ENCODE assay signal across 8 cellular contexts in the genomic region with DNA sequence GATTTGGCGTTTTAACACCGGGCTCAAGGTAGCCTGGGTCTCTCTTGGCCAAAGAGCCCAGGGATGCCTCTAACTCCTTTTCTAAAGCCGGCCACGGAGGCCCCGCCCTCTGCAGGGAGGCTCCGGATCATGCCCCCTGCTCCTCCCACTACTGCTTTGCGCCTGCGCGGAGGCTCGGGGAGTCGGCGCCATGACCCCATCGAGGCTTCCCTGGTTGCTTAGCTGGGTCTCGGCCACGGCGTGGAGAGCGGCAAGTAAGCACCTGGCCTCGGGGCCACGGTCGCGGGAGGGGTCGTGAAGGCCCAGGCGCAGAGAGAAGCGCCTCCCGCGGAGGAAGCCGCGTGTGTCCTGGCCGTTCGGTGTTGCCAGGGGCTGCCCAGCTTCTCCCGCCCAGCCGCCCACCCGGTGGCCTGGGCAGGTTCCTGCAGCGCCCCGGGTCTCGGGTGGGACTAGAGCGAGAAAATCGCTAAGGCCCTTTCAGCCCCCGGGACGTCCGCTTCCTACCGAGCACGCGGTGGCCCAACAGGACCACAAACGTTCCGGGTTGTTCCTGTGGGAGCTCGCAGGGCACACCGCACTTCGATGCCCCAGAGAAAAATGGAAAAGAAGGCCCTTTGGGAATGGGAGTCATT. TPM values are rescaled to one million over a fixed set of nuclear protein-coding genes. Genes with fewer than 3 reads are reported as not detected.
A peak's percentile ranks its signal among the peaks of the same experiment; 100 is the strongest.
DNase-seq lines count a peak whose midpoint lies in the region; ATAC-seq and TF ChIP-seq lines count a peak whose summit lies in the region.

A gene (plus strand): TSS at position 180 of the 632 bp plus-strand sequence. CDS start 11 bp downstream, at position 191.

- H3K36me3 Mint-ChIP-seq in IgD-negative memory B cell: peaks cover 5% of the 10 kb centered on the region

- H3K4me1 ChIP-seq in mucosa of rectum (ENCODE audit: control insufficient read depth in 2 of 2, insufficient read depth in 2 of 2, low read length in 2 of 2): peaks cover 0 to 6% of the 10 kb centered on the region in 2 donors

- H3K27ac ChIP-seq in mucosa of rectum (ENCODE audit: low read depth in 2 of 2, low read length in 2 of 2): peak within 1 kb of the TSS; percentile 67 to 80

- H3K27me3 Mint-ChIP-seq in IgD-negative memory B cell: no peaks in the 10 kb centered on the region

- H3K9ac ChIP-seq in mucosa of rectum (ENCODE audit: low read depth in 1 of 2, low read length in 2 of 2): peak within 1 kb of the TSS; percentile 89 to 91

- DNase-seq in DMS153 treated with DMSO at 0.1 percent for 48 hours (lab: John Stamatoyannopoulos, UW; ENCODE audit: unreplicated experiment) (peak; percentile 85), OCI-M1 (lab: John Stamatoyannopoulos, UW) (peak; percentile 94), activated T-cell treated with anti-CD3 and anti-CD28 coated beads for 48 hours (ENCODE audit: low read depth) (peak; percentile 91), erythroblast (lab: John Stamatoyannopoulos, UW) (peak; percentile 91 to 94)
- peak; percentile 87 to 92 for DNase-seq in stimulated activated CD8-positive, alpha-beta memory T cell treated with anti-CD3 and anti-CD28 coated beads, Interleukin-4, amount 100 ng/mL, for 4 hours (ENCODE audit: low read depth in 2 of 2, low spot score in 1 of 2)

- ATAC-seq in GM21576 (IDR thresholded peaks at IDR 0.05; ENCODE audit: unreplicated experiment): peak; percentile 99

- no peaks in the 10 kb centered on the region for H3K9me3 ChIP-seq in mucosa of rectum (ENCODE audit: control insufficient read depth in 2 of 2, low read length in 2 of 2)

- H3K4me1 Mint-ChIP-seq in IgD-negative memory B cell: peaks cover 14 to 15% (median 15%) of the 10 kb centered on the region in 3 donors

- H3K9me3 Mint-ChIP-seq in IgD-negative memory B cell: no peaks in the 10 kb centered on the region

- H3K27me3 ChIP-seq in mucosa of rectum (ENCODE audit: control insufficient read depth in 2 of 2, insufficient read depth in 2 of 2, low read length in 2 of 2): no peaks in the 10 kb centered on the region

- peak within 1 kb of the TSS; percentile 15 to 92 (median 58) for H3K27ac Mint-ChIP-seq in IgD-negative memory B cell

- TF ChIP-seq POLR2A in erythroblast (IDR thresholded peaks at IDR 0.05; ENCODE audit: low read length): peak; percentile 82

- peak within 1 kb of the TSS; percentile 89 to 96 (median 94) for H3K4me3 Mint-ChIP-seq in IgD-negative memory B cell

- no peaks in the 10 kb centered on the region for H3K36me3 ChIP-seq in mucosa of rectum (ENCODE audit: control insufficient read depth in 2 of 2, insufficient read depth in 2 of 2, low read length in 2 of 2)

- peak within 1 kb of the TSS; percentile 82 to 83 for H3K4me3 ChIP-seq in mucosa of rectum (ENCODE audit: low read length in 2 of 2)

RNA-seq across cellular contexts. Expression of the gene that starts here (rescaled TPM):
- 10.9 TPM for polyA plus RNA-seq in IgD-negative memory B cell

Comparison
In these comparisons a context has a peak if more than half of its experiments do, and no peak if none do; other contexts are left out.
1. Peak in every context shown above with its lines: DNase-seq, ATAC-seq, H3K4me3 ChIP-seq and H3K27ac ChIP-seq.